ENCODE assay signal across 1 cellular context in genomic region chr2:197480165-197481036, GRCh38.
TF ChIP-seq lines count a peak whose summit lies in the region.

No MANE protein-coding gene starts in this region.

TF ChIP-seq in GM12878, 131 proteins besides CTCF, POLR2A, EP300 and RAD21:
- TF ChIP-seq CHD2 (IDR thresholded peaks at IDR 0.05; ENCODE audit: borderline replicate concordance, low read depth, low read length) (no peak), MEF2A (IDR thresholded peaks at IDR 0.05; ENCODE audit: insufficient read depth, low read depth, low read length) (no peak), NRF1 (conservative IDR thresholded peaks at IDR 0.05; ENCODE audit: low read depth, low read length) (no peak), MTA2 (IDR thresholded peaks at IDR 0.05; ENCODE audit: low read depth) (no peak), KDM1A (IDR thresholded peaks at IDR 0.05; ENCODE audit: borderline replicate concordance) (no peak), ATF3 (IDR thresholded peaks at IDR 0.05; ENCODE audit: borderline replicate concordance, extremely low read depth, low read depth, low read length) (no peak), ZNF24 (IDR thresholded peaks at IDR 0.05) (no peak), BRCA1 (IDR thresholded peaks at IDR 0.05; ENCODE audit: low read depth, low read length) (no peak), CBX3 (IDR thresholded peaks at IDR 0.05; ENCODE audit: borderline replicate concordance, low read depth) (no peak), LARP7 (IDR thresholded peaks at IDR 0.05) (no peak), TCF7 (IDR thresholded peaks at IDR 0.05; ENCODE audit: borderline replicate concordance) (no peak), MYB (IDR thresholded peaks at IDR 0.05; ENCODE audit: borderline replicate concordance, low read depth, low read length) (no peak), ZNF217 (IDR thresholded peaks at IDR 0.05) (no peak), STAT1 (conservative IDR thresholded peaks at IDR 0.05) (no peak), ZSCAN29 (IDR thresholded peaks at IDR 0.05) (no peak), BHLHE40 (IDR thresholded peaks at IDR 0.05; ENCODE audit: borderline replicate concordance in 1 of 2, low read depth in 2 of 2, low read length in 1 of 2) (no peak), NFYA (IDR thresholded peaks at IDR 0.05; ENCODE audit: borderline replicate concordance, low read depth, low read length) (no peak), FOS (IDR thresholded peaks at IDR 0.05; ENCODE audit: borderline replicate concordance, extremely low read depth, insufficient read length) (no peak)
- TF ChIP-seq, protein P1, sequence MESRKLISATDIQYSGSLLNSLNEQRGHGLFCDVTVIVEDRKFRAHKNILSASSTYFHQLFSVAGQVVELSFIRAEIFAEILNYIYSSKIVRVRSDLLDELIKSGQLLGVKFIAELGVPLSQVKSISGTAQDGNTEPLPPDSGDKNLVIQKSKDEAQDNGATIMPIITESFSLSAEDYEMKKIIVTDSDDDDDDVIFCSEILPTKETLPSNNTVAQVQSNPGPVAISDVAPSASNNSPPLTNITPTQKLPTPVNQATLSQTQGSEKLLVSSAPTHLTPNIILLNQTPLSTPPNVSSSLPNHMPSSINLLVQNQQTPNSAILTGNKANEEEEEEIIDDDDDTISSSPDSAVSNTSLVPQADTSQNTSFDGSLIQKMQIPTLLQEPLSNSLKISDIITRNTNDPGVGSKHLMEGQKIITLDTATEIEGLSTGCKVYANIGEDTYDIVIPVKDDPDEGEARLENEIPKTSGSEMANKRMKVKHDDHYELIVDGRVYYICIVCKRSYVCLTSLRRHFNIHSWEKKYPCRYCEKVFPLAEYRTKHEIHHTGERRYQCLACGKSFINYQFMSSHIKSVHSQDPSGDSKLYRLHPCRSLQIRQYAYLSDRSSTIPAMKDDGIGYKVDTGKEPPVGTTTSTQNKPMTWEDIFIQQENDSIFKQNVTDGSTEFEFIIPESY (IDR thresholded peaks at IDR 0.05): no peak
- TF ChIP-seq, protein P2, sequence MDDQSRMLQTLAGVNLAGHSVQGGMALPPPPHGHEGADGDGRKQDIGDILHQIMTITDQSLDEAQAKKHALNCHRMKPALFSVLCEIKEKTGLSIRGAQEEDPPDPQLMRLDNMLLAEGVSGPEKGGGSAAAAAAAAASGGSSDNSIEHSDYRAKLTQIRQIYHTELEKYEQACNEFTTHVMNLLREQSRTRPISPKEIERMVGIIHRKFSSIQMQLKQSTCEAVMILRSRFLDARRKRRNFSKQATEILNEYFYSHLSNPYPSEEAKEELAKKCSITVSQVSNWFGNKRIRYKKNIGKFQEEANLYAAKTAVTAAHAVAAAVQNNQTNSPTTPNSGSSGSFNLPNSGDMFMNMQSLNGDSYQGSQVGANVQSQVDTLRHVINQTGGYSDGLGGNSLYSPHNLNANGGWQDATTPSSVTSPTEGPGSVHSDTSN (IDR thresholded peaks at IDR 0.05; ENCODE audit: insufficient replicate concordance, low read depth, low read length): no peak
